ENCODE assay signal across 8 cellular contexts in genomic region chr9:84139296-84140100, GRCh38.
DNase-seq lines count a peak whose midpoint lies in the region; ATAC-seq and TF ChIP-seq lines count a peak whose summit lies in the region.

No MANE protein-coding gene starts in this region.

- DNase-seq in CD1c-positive myeloid dendritic cell (ENCODE audit: extremely low spot score) (peak; percentile 15), hippocampal formation (lab: John Stamatoyannopoulos, UW) (peak; percentile 20 to 55), upper lobe of right lung (no peak), sigmoid colon (no peak), RKO (ENCODE audit: low spot score) (no peak), suprapubic skin (ENCODE audit: low spot score in 2 of 2) (no peak)

- peaks cover 5% of the 10 kb centered on the region for H3K4me1 ChIP-seq in upper lobe of right lung
- H3K4me1 ChIP-seq in sigmoid colon = peaks cover 0 to 15% (median 8%) of the 10 kb centered on the region in 4 donors
- peaks cover 32% of the 10 kb centered on the region for H3K4me1 ChIP-seq in suprapubic skin

- H3K27me3 ChIP-seq in upper lobe of right lung (peaks cover 38% of the 10 kb centered on the region), sigmoid colon (peaks cover 9 to 48% (median 40%) of the 10 kb centered on the region in 3 donors), suprapubic skin (peaks cover 44% of the 10 kb centered on the region)

- no peak for TF ChIP-seq RAD21 in Ishikawa (IDR thresholded peaks at IDR 0.05; ENCODE audit: low read depth)

- peak; percentile 48 for ATAC-seq in upper lobe of right lung

- TF ChIP-seq POLR2A in sigmoid colon (IDR thresholded peaks at IDR 0.05) (no peak), suprapubic skin (IDR thresholded peaks at IDR 0.05) (no peak)

- intact Hi-C loops in upper lobe of right lung (cut with DNase I) = no loop called here
- intact Hi-C loops in sigmoid colon (cut with DNase I) = no loop called here

- TF ChIP-seq EP300 in Ishikawa (IDR thresholded peaks at IDR 0.05; ENCODE audit: borderline replicate concordance) = peak; percentile 22; the same call in 1 of the 2 replicates
- no peak for TF ChIP-seq EP300 in sigmoid colon (IDR thresholded peaks at IDR 0.05)
- TF ChIP-seq EP300 in suprapubic skin (IDR thresholded peaks at IDR 0.05) = no peak

- H3K36me3 ChIP-seq in upper lobe of right lung (no peaks in the 10 kb centered on the region), sigmoid colon (no peaks in the 10 kb centered on the region), suprapubic skin (no peaks in the 10 kb centered on the region)

- H3K27ac ChIP-seq in VCaP (peak overlapping the region; percentile 71), upper lobe of right lung (no peak overlapping the region), sigmoid colon (no peak overlapping the region), suprapubic skin (no peak overlapping the region)

- 13 to 51% methylated on average over 11 of the region's 11 CpGs for WGBS in sigmoid colon, 2 donors
- WGBS in suprapubic skin = 44% methylated on average over 11 of the region's 11 CpGs

- TF ChIP-seq CTCF in VCaP (conservative IDR thresholded peaks at IDR 0.05) (no peak), upper lobe of right lung (IDR thresholded peaks at IDR 0.05) (no peak), sigmoid colon (IDR thresholded peaks at IDR 0.05) (no peak), suprapubic skin (IDR thresholded peaks at IDR 0.05) (no peak)

- H3K4me3 ChIP-seq in upper lobe of right lung = no peak overlapping the region
- no peak overlapping the region for H3K4me3 ChIP-seq in sigmoid colon
- no peak overlapping the region for H3K4me3 ChIP-seq in suprapubic skin

- H3K9me3 ChIP-seq in upper lobe of right lung (no peaks in the 10 kb centered on the region), sigmoid colon (no peaks in the 10 kb centered on the region), suprapubic skin (no peaks in the 10 kb centered on the region)

TF ChIP-seq in Ishikawa, 13 proteins besides CTCF, POLR2A, EP300 and RAD21:
- TF ChIP-seq TEAD4 (IDR thresholded peaks at IDR 0.05) (peak; percentile 21; the same call in 1 of the 2 replicates), CEBPB (IDR thresholded peaks at IDR 0.05) (no peak), CREB1 (IDR thresholded peaks at IDR 0.05; ENCODE audit: low read depth) (no peak), ZBTB7A (IDR thresholded peaks at IDR 0.05; ENCODE audit: low read depth) (no peak), TCF12 (IDR thresholded peaks at IDR 0.05; ENCODE audit: low read depth) (0 out of 2 replicates have a peak, but pooled peaks have one; percentile 41), FOXM1 (IDR thresholded peaks at IDR 0.05; ENCODE audit: borderline replicate concordance, low read depth) (no peak), NFIC (IDR thresholded peaks at IDR 0.05) (peak; percentile 58; the same call in 1 of the 2 replicates), TAF1 (IDR thresholded peaks at IDR 0.05; ENCODE audit: low read depth) (0 out of 2 replicates have a peak, but pooled peaks have one; percentile 31), YY1 (IDR thresholded peaks at IDR 0.05; ENCODE audit: low read depth) (no peak), MAX (IDR thresholded peaks at IDR 0.05) (no peak; the same call in 1 of the 2 replicates), EGR1 (IDR thresholded peaks at IDR 0.05) (no peak)
- TF ChIP-seq, protein P1, sequence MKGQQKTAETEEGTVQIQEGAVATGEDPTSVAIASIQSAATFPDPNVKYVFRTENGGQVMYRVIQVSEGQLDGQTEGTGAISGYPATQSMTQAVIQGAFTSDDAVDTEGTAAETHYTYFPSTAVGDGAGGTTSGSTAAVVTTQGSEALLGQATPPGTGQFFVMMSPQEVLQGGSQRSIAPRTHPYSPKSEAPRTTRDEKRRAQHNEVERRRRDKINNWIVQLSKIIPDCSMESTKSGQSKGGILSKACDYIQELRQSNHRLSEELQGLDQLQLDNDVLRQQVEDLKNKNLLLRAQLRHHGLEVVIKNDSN (IDR thresholded peaks at IDR 0.05) = no peak
- TF ChIP-seq, protein P2, sequence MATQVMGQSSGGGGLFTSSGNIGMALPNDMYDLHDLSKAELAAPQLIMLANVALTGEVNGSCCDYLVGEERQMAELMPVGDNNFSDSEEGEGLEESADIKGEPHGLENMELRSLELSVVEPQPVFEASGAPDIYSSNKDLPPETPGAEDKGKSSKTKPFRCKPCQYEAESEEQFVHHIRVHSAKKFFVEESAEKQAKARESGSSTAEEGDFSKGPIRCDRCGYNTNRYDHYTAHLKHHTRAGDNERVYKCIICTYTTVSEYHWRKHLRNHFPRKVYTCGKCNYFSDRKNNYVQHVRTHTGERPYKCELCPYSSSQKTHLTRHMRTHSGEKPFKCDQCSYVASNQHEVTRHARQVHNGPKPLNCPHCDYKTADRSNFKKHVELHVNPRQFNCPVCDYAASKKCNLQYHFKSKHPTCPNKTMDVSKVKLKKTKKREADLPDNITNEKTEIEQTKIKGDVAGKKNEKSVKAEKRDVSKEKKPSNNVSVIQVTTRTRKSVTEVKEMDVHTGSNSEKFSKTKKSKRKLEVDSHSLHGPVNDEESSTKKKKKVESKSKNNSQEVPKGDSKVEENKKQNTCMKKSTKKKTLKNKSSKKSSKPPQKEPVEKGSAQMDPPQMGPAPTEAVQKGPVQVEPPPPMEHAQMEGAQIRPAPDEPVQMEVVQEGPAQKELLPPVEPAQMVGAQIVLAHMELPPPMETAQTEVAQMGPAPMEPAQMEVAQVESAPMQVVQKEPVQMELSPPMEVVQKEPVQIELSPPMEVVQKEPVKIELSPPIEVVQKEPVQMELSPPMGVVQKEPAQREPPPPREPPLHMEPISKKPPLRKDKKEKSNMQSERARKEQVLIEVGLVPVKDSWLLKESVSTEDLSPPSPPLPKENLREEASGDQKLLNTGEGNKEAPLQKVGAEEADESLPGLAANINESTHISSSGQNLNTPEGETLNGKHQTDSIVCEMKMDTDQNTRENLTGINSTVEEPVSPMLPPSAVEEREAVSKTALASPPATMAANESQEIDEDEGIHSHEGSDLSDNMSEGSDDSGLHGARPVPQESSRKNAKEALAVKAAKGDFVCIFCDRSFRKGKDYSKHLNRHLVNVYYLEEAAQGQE (IDR thresholded peaks at IDR 0.05; ENCODE audit: low read depth) = no peak

Comparison
In these comparisons a context has a peak if more than half of its experiments do, and no peak if none do; other contexts are left out.
1. DNase-seq: peak in CD1c-positive myeloid dendritic cell (single experiment) and hippocampal formation (2 of 2); none in upper lobe of right lung (single experiment), sigmoid colon (single experiment), RKO (single experiment) and suprapubic skin (0 of 2).